Comparison of ENCODE assay signal across 1 cellular context in genomic region chr3:128845695-128846491, GRCh38.
A peak's percentile ranks its signal among the peaks of the same experiment; 100 is the strongest.
TF ChIP-seq lines count a peak whose summit lies in the region.

No MANE protein-coding gene starts in this region.

TF ChIP-seq in K562, 482 proteins besides CTCF, POLR2A, EP300 and RAD21 (continued from another document and continues in another):
- TF ChIP-seq, protein P1, sequence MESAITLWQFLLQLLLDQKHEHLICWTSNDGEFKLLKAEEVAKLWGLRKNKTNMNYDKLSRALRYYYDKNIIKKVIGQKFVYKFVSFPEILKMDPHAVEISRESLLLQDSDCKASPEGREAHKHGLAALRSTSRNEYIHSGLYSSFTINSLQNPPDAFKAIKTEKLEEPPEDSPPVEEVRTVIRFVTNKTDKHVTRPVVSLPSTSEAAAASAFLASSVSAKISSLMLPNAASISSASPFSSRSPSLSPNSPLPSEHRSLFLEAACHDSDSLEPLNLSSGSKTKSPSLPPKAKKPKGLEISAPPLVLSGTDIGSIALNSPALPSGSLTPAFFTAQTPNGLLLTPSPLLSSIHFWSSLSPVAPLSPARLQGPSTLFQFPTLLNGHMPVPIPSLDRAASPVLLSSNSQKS (CRISPR knock-in tag; IDR thresholded peaks at IDR 0.05), result no peak
- TF ChIP-seq NCOR1 (IDR thresholded peaks at IDR 0.05), result no peak; the same call in 1 of the 2 replicates
- no peak for TF ChIP-seq NBN (IDR thresholded peaks at IDR 0.05; ENCODE audit: low read depth)
- TF ChIP-seq HOXB6 (CRISPR knock-in tag; IDR thresholded peaks at IDR 0.05; ENCODE audit: borderline replicate concordance), result no peak
- TF ChIP-seq, protein P2, sequence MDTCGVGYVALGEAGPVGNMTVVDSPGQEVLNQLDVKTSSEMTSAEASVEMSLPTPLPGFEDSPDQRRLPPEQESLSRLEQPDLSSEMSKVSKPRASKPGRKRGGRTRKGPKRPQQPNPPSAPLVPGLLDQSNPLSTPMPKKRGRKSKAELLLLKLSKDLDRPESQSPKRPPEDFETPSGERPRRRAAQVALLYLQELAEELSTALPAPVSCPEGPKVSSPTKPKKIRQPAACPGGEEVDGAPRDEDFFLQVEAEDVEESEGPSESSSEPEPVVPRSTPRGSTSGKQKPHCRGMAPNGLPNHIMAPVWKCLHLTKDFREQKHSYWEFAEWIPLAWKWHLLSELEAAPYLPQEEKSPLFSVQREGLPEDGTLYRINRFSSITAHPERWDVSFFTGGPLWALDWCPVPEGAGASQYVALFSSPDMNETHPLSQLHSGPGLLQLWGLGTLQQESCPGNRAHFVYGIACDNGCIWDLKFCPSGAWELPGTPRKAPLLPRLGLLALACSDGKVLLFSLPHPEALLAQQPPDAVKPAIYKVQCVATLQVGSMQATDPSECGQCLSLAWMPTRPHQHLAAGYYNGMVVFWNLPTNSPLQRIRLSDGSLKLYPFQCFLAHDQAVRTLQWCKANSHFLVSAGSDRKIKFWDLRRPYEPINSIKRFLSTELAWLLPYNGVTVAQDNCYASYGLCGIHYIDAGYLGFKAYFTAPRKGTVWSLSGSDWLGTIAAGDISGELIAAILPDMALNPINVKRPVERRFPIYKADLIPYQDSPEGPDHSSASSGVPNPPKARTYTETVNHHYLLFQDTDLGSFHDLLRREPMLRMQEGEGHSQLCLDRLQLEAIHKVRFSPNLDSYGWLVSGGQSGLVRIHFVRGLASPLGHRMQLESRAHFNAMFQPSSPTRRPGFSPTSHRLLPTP (IDR thresholded peaks at IDR 0.05; ENCODE audit: borderline replicate concordance, extremely low read depth, insufficient read length), result no peak
- TF ChIP-seq NCOA2 (IDR thresholded peaks at IDR 0.05; ENCODE audit: partially characterized antibody in 2 of 2), result no peak
- TF ChIP-seq, protein P3, sequence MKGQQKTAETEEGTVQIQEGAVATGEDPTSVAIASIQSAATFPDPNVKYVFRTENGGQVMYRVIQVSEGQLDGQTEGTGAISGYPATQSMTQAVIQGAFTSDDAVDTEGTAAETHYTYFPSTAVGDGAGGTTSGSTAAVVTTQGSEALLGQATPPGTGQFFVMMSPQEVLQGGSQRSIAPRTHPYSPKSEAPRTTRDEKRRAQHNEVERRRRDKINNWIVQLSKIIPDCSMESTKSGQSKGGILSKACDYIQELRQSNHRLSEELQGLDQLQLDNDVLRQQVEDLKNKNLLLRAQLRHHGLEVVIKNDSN (CRISPR knock-in tag; IDR thresholded peaks at IDR 0.05), result no peak
- no peak for TF ChIP-seq ARID3B (CRISPR knock-in tag; IDR thresholded peaks at IDR 0.05; ENCODE audit: borderline replicate concordance)
- peak; percentile 57; the same call in 1 of the 2 replicates for TF ChIP-seq ARID4B (CRISPR knock-in tag; IDR thresholded peaks at IDR 0.05)
- peak; percentile 75 for TF ChIP-seq MAX (CRISPR knock-in tag; IDR thresholded peaks at IDR 0.05)
- TF ChIP-seq, protein P4, sequence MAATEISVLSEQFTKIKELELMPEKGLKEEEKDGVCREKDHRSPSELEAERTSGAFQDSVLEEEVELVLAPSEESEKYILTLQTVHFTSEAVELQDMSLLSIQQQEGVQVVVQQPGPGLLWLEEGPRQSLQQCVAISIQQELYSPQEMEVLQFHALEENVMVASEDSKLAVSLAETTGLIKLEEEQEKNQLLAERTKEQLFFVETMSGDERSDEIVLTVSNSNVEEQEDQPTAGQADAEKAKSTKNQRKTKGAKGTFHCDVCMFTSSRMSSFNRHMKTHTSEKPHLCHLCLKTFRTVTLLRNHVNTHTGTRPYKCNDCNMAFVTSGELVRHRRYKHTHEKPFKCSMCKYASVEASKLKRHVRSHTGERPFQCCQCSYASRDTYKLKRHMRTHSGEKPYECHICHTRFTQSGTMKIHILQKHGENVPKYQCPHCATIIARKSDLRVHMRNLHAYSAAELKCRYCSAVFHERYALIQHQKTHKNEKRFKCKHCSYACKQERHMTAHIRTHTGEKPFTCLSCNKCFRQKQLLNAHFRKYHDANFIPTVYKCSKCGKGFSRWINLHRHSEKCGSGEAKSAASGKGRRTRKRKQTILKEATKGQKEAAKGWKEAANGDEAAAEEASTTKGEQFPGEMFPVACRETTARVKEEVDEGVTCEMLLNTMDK (IDR thresholded peaks at IDR 0.05; ENCODE audit: borderline replicate concordance, insufficient read depth, low read depth, low read length, poor library complexity, severe bottlenecking), result peak; percentile 99
- TF ChIP-seq CCNT2 (IDR thresholded peaks at IDR 0.05; ENCODE audit: borderline replicate concordance, extremely low read depth, insufficient read length, low read depth, low read length), result peak; percentile 16
- no peak for TF ChIP-seq SMAD2 (IDR thresholded peaks at IDR 0.05; ENCODE audit: low read depth, low read length)
- TF ChIP-seq ZFP1 (CRISPR knock-in tag; IDR thresholded peaks at IDR 0.05), result no peak
- TF ChIP-seq NCOA1 (IDR thresholded peaks at IDR 0.05; ENCODE audit: low read depth), result no peak
- no peak for TF ChIP-seq CHD7 (IDR thresholded peaks at IDR 0.05; ENCODE audit: low read depth, low read length)
- TF ChIP-seq HNRNPH1 (optimal IDR thresholded peaks at IDR 0.05; ENCODE audit: low read depth, low read length), result no peak
- TF ChIP-seq ZBED1 (IDR thresholded peaks at IDR 0.05), result no peak
- TF ChIP-seq GTF2E2 (tag; IDR thresholded peaks at IDR 0.05), result no peak
- TF ChIP-seq ERF (CRISPR knock-in tag; IDR thresholded peaks at IDR 0.05), result no peak
- no peak for TF ChIP-seq E2F8 (IDR thresholded peaks at IDR 0.05; ENCODE audit: low read depth, partially characterized antibody)
- no peak for TF ChIP-seq KLF10 (CRISPR knock-in tag; IDR thresholded peaks at IDR 0.05)
- TF ChIP-seq ZNF324 (CRISPR knock-in tag; IDR thresholded peaks at IDR 0.05), result no peak
